ENCODE assay signal across 18 cellular contexts in genomic region chr18:10924290-10924689, GRCh38.
DNase-seq lines count a peak whose midpoint lies in the region; ATAC-seq and TF ChIP-seq lines count a peak whose summit lies in the region.
"Had no signal": no experiment of that assay in that cellular context is flagged by ENCODE, and none has a peak within 500 bp of the region (broad histone marks: within the 10 kb centered on the region; RNA-seq: fewer than 3 reads in every experiment).

No MANE protein-coding gene starts in this region.

- H2BK15ac ChIP-seq in IMR-90 (ENCODE audit: low read depth, low read length), result no peak overlapping the region; the same call in 2 of the 3 replicates

- peaks cover 8% of the 10 kb centered on the region; the same call in 1 of the 2 replicates for H3K9me1 ChIP-seq in IMR-90 (ENCODE audit: insufficient read depth, low read length)

- H3K9me3 Mint-ChIP-seq in nephron, result no peaks in the 10 kb centered on the region
- no peaks in the 10 kb centered on the region for H3K9me3 Mint-ChIP-seq in CD4-positive, alpha-beta memory T cell
- H3K9me3 Mint-ChIP-seq: CD4-positive, CD25-positive, alpha-beta regulatory T cell; HFFc6 had no signal

- H3K4me1 ChIP-seq in IMR-90 (ENCODE audit: control insufficient read depth, insufficient read depth, low read length) (peaks cover 25% of the 10 kb centered on the region), OCI-LY1 (ENCODE audit: insufficient read depth, low read length, severe bottlenecking) (peaks cover 99% of the 10 kb centered on the region), ascending aorta (peaks cover 0 to 4% of the 10 kb centered on the region in 2 donors)
- H3K4me1 ChIP-seq in CD4-positive, alpha-beta memory T cell (ENCODE audit: insufficient read depth, low read length), result no peaks in the 10 kb centered on the region
- H3K4me1 ChIP-seq: HAP-1 had no signal

- in situ Hi-C loops in IMR-90 (cut with MboI; ENCODE audit: low sequenced_read_pairs), result no loop called here

- H3K27me3 Mint-ChIP-seq in nephron (ENCODE audit: low read depth), result peaks cover 14% of the 10 kb centered on the region
- H3K27me3 Mint-ChIP-seq in CD4-positive, alpha-beta memory T cell, result peaks cover 2 to 5% of the 10 kb centered on the region in 2 donors
- H3K27me3 Mint-ChIP-seq: CD4-positive, CD25-positive, alpha-beta regulatory T cell; CD8-positive, alpha-beta memory T cell had no signal

- H2AK9ac ChIP-seq in IMR-90 (replicated peaks; ENCODE audit: low read depth, low read length, poor library complexity), result no peak overlapping the region

- H3K4ac ChIP-seq in IMR-90 (ENCODE audit: low read depth, low read length), result no peak overlapping the region

- H4K91ac ChIP-seq in IMR-90 (ENCODE audit: insufficient read depth, low read depth, low read length), result no peak overlapping the region

- H3K14ac ChIP-seq in IMR-90 (replicated peaks; ENCODE audit: low read depth, low read length), result no peak overlapping the region

- H3K79me2 ChIP-seq in OCI-LY1 (ENCODE audit: insufficient read depth, low read length), result no peaks in the 10 kb centered on the region

- H2AFZ ChIP-seq in IMR-90 (replicated peaks; ENCODE audit: low read length, poor library complexity) (no peak overlapping the region), OCI-LY1 (ENCODE audit: low read length) (no peak overlapping the region)

- no peaks in the 10 kb centered on the region for H3K9me2 ChIP-seq in OCI-LY1 (ENCODE audit: low read depth, low read length)

- H3K4me1 Mint-ChIP-seq in nephron, result peaks cover 71% of the 10 kb centered on the region
- no peaks in the 10 kb centered on the region for H3K4me1 Mint-ChIP-seq in CD4-positive, alpha-beta memory T cell
- H3K4me1 Mint-ChIP-seq: B cell; CD4-positive, CD25-positive, alpha-beta regulatory T cell; CD8-positive, alpha-beta memory T cell had no signal

- no peak overlapping the region for H2BK120ac ChIP-seq in IMR-90 (ENCODE audit: low read depth, low read length)

- intact Hi-C loops in IMR-90 (cut with micrococcal nuclease) (no loop called here), ascending aorta (cut with DNase I) (no loop called here)
- intact Hi-C loops in CD4-positive, alpha-beta memory T cell (cut with micrococcal nuclease), result no loop called here

- CTCF ChIA-PET in IMR-90 (lab: Yijun Ruan, JAX), result no interaction called here
- CTCF ChIA-PET in CD4-positive, alpha-beta memory T cell (lab: Charles Lee; ENCODE audit: partially characterized antibody), result no interaction called here

- H3K9me3 ChIP-seq in IMR-90 (ENCODE audit: control insufficient read depth, insufficient read depth, low read length) (no peaks in the 10 kb centered on the region), OCI-LY1 (ENCODE audit: low read length) (no peaks in the 10 kb centered on the region), ascending aorta (no peaks in the 10 kb centered on the region)
- no peaks in the 10 kb centered on the region for H3K9me3 ChIP-seq in CD4-positive, alpha-beta memory T cell (ENCODE audit: control insufficient read depth in 1 of 2, low read length in 2 of 2)
- H3K9me3 ChIP-seq: BLaER1, HAP-1 had no signal

- ATAC-seq in IMR-90 (ENCODE audit: low read depth), result no peak
- ATAC-seq: GM12878 had no signal

- H3K4me3 Mint-ChIP-seq in nephron, result no peak overlapping the region
- H3K4me3 Mint-ChIP-seq in CD4-positive, alpha-beta memory T cell, result no peak overlapping the region
- H3K4me3 Mint-ChIP-seq: B cell; CD4-positive, CD25-positive, alpha-beta regulatory T cell; CD8-positive, alpha-beta memory T cell; HFFc6 had no signal

- no peaks in the 10 kb centered on the region for H3F3A ChIP-seq in OCI-LY1 (ENCODE audit: insufficient read depth, low read length)

- H3K4me2 ChIP-seq in IMR-90 (ENCODE audit: low read depth, low read length) (no peak overlapping the region), OCI-LY1 (ENCODE audit: low read length) (peak overlapping the region; percentile 27)
- H3K4me2 ChIP-seq: BLaER1 had no signal

- H3K27ac Mint-ChIP-seq in nephron, result peak overlapping the region in 2 of 3 experiments; percentile 63 to 67
- H3K27ac Mint-ChIP-seq in CD4-positive, alpha-beta memory T cell, result no peak overlapping the region
- H3K27ac Mint-ChIP-seq: B cell; CD8-positive, alpha-beta memory T cell; HFFc6 had no signal

- TF ChIP-seq CTCF in IMR-90 (conservative IDR thresholded peaks at IDR 0.05; ENCODE audit: low read depth, low read length) (no peak), OCI-LY1 (IDR thresholded peaks at IDR 0.05; ENCODE audit: low read length) (no peak), nephron (IDR thresholded peaks at IDR 0.05; ENCODE audit: unreplicated experiment in 3 of 3) (no peak), ascending aorta (IDR thresholded peaks at IDR 0.05) (no peak)

- no peak overlapping the region for H3K9ac ChIP-seq in IMR-90 (ENCODE audit: low read depth, low read length)
- H3K9ac ChIP-seq in OCI-LY1 (ENCODE audit: low read length), result peak overlapping the region; percentile 55
- H3K9ac ChIP-seq: BLaER1 had no signal

- H3K23ac ChIP-seq in IMR-90 (ENCODE audit: low read depth, low read length), result no peak overlapping the region

- H3K27me3 ChIP-seq in IMR-90 (ENCODE audit: control insufficient read depth, insufficient read depth, low read length) (no peaks in the 10 kb centered on the region), OCI-LY1 (ENCODE audit: insufficient read depth, low read length) (no peaks in the 10 kb centered on the region), ascending aorta (no peaks in the 10 kb centered on the region)
- no peaks in the 10 kb centered on the region for H3K27me3 ChIP-seq in CD4-positive, alpha-beta memory T cell (ENCODE audit: insufficient read depth, low read length)
- H3K27me3 ChIP-seq: BLaER1 had no signal

- H2AK5ac ChIP-seq in IMR-90 (ENCODE audit: low read depth, low read length), result no peak overlapping the region

- no peak overlapping the region for H3K56ac ChIP-seq in IMR-90 (ENCODE audit: extremely low read depth, insufficient read depth, low read length)

- no peak for TF ChIP-seq POLR2A in IMR-90 (IDR thresholded peaks at IDR 0.05; ENCODE audit: low read depth, low read length)

- TF ChIP-seq RAD21 in IMR-90 (IDR thresholded peaks at IDR 0.05; ENCODE audit: low read length), result no peak

- H3K27ac ChIP-seq in IMR-90 (ENCODE audit: insufficient read depth, low read length) (no peak overlapping the region), OCI-LY1 (ENCODE audit: low read depth, low read length, poor library complexity, severe bottlenecking) (peak overlapping the region; percentile 93), ascending aorta (no peak overlapping the region)
- H3K27ac ChIP-seq in CD4-positive, alpha-beta memory T cell (ENCODE audit: low read depth, low read length), result no peak overlapping the region
- H3K27ac ChIP-seq: BLaER1, C4-2B had no signal

- no peaks in the 10 kb centered on the region for H3K36me3 ChIP-seq in IMR-90 (ENCODE audit: control insufficient read depth, insufficient read depth, low read length)
- H3K36me3 ChIP-seq in OCI-LY1 (ENCODE audit: insufficient read depth, low read length), result no peaks in the 10 kb centered on the region
- H3K36me3 ChIP-seq in CD4-positive, alpha-beta memory T cell (ENCODE audit: insufficient read depth, low read length), result no peaks in the 10 kb centered on the region
- H3K36me3 ChIP-seq in ascending aorta, result no peaks in the 10 kb centered on the region
- H3K36me3 ChIP-seq: BLaER1, HAP-1 had no signal

- POLR2A ChIA-PET in IMR-90 (lab: Charles Lee; ENCODE audit: unreplicated experiment), result no interaction called here
- POLR2A ChIA-PET in CD4-positive, alpha-beta memory T cell (lab: Charles Lee; ENCODE audit: partially characterized antibody), result no interaction called here

- peak overlapping the region; percentile 55; the same call in 1 of the 2 replicates for H2BK20ac ChIP-seq in IMR-90 (ENCODE audit: low read depth, low read length)

- no TSS peak for BruUV-seq in IMR-90 (replicated peaks; lab: Mats Ljungman, UMichigan)

- peaks cover 0 to 5% of the 10 kb centered on the region in 2 experiments; a peak in 1 of 4 replicates for H3K79me1 ChIP-seq in IMR-90 (ENCODE audit: low read depth in 1 of 2, low read length in 2 of 2)

- no peak overlapping the region for H2BK5ac ChIP-seq in IMR-90 (ENCODE audit: low read depth, low read length, poor library complexity, severe bottlenecking)

- H4K8ac ChIP-seq in IMR-90 (ENCODE audit: low read depth in 2 of 2, low read length in 2 of 2), result no peak overlapping the region

- no peak overlapping the region for H3K18ac ChIP-seq in IMR-90 (ENCODE audit: low read depth, low read length)

- no peak overlapping the region for H4K5ac ChIP-seq in IMR-90 (ENCODE audit: low read depth, low read length)

- no peaks in the 10 kb centered on the region for H3K36me3 Mint-ChIP-seq in nephron (ENCODE audit: low read depth)
- H3K36me3 Mint-ChIP-seq in CD4-positive, alpha-beta memory T cell, result no peaks in the 10 kb centered on the region
- H3K36me3 Mint-ChIP-seq: CD4-positive, CD25-positive, alpha-beta regulatory T cell; CD8-positive, alpha-beta memory T cell had no signal

- H4K20me1 ChIP-seq in IMR-90 (ENCODE audit: insufficient read depth, low read length) (no peaks in the 10 kb centered on the region), OCI-LY1 (ENCODE audit: insufficient read depth, low read length) (no peaks in the 10 kb centered on the region)
- H4K20me1 ChIP-seq: BLaER1 had no signal

- dilution Hi-C loops in IMR-90 (cut with HindIII; ENCODE audit: low sequenced_read_pairs, unreplicated experiment), result no loop called here

- no peak for DNase-seq in IMR-90
- DNase-seq in CD4-positive, alpha-beta memory T cell, result no peak
- no peak for DNase-seq in ascending aorta (ENCODE audit: low spot score in 2 of 2)
- DNase-seq in NCI-H2227 treated with DMSO at 0.1 percent for 48 hours (lab: John Stamatoyannopoulos, UW), result no peak
- DNase-seq: CD4-positive, CD25-positive, alpha-beta regulatory T cell; CD8-positive, alpha-beta memory T cell; DMS 273 treated with DMSO at 0.1 percent for 48 hours; DMS79; GDM1; GOT3; HFFc6 had no signal

- H3K4me3 ChIP-seq in IMR-90 (ENCODE audit: insufficient read depth, low read depth, low read length), result no peak overlapping the region
- no peak overlapping the region for H3K4me3 ChIP-seq in OCI-LY1 (ENCODE audit: low read depth, low read length, poor library complexity, severe bottlenecking)
- no peak overlapping the region for H3K4me3 ChIP-seq in CD4-positive, alpha-beta memory T cell (ENCODE audit: low read length in 2 of 2)
- H3K4me3 ChIP-seq in ascending aorta, result no peak overlapping the region
- H3K4me3 ChIP-seq: BLaER1, GM12878, HAP-1 had no signal

- WGBS in IMR-90 (ENCODE audit: extremely low coverage in 2 of 2, insufficient read length in 1 of 2), 2 experiments, result no CpG with 5 or more reads among the region's 4 CpGs

TF ChIP-seq in IMR-90, 13 proteins besides CTCF, POLR2A, EP300 and RAD21 (continues in another document):
- no peak for TF ChIP-seq FOS (IDR thresholded peaks at IDR 0.05; ENCODE audit: low read depth, low read length)
- TF ChIP-seq SMC3 (IDR thresholded peaks at IDR 0.05; ENCODE audit: low read depth, low read length), result no peak
- TF ChIP-seq CEBPB (IDR thresholded peaks at IDR 0.05; ENCODE audit: low read depth, low read length), result no peak
- TF ChIP-seq MAFK (IDR thresholded peaks at IDR 0.05; ENCODE audit: low read depth, low read length), result peak; percentile 68
- TF ChIP-seq BHLHE40 (IDR thresholded peaks at IDR 0.05; ENCODE audit: low read depth, low read length), result no peak

Comparison
In these comparisons a context has a peak if more than half of its experiments do, and no peak if none do; other contexts are left out.
1. H3K27ac Mint-ChIP-seq: peak in nephron (2 of 3); none in CD4-positive, alpha-beta memory T cell (0 of 7).